ENCODE assay signal across 19 cellular contexts in genomic region chr6:100484474-100484873, GRCh38. TPM values are rescaled to one million over a fixed set of nuclear protein-coding genes. Genes with fewer than 3 reads are reported as not detected.
DNase-seq lines count a peak whose midpoint lies in the region; ATAC-seq, FAIRE-seq and TF ChIP-seq lines count a peak whose summit lies in the region.
"Had no signal": no experiment of that assay in that cellular context is flagged by ENCODE, and none has a peak within 500 bp of the region (broad histone marks: within the 10 kb centered on the region; RNA-seq: fewer than 3 reads in every experiment).

No MANE protein-coding gene starts in this region.

- POLR2A ChIA-PET in HepG2 (lab: Yijun Ruan, JAX), result no interaction called here
- POLR2A ChIA-PET in HEK293T (lab: Yijun Ruan, JAX), result no interaction called here

- intact Hi-C loops in HepG2 (cut with micrococcal nuclease; ENCODE audit: unreplicated experiment), result no loop called here
- intact Hi-C loops in activated CD4-positive, alpha-beta T cell treated with anti-CD3 and anti-CD28 coated beads, Interleukin-2, amount 10 ng/mL, durations not matched to agents 24 days and 14 days (cut with micrococcal nuclease), result no loop called here

- H3K27me3 ChIP-seq in liver (ENCODE audit: control insufficient read depth in 4 of 4, insufficient read depth in 4 of 4, low read length in 3 of 4), result no peaks in the 10 kb centered on the region
- H3K27me3 ChIP-seq in HepG2 (ENCODE audit: control insufficient read depth in 1 of 2, insufficient read depth in 2 of 2, low read length in 2 of 2), result peaks cover 0 to 21% of the 10 kb centered on the region in 2 experiments; a peak in 3 of 5 replicates
- H3K27me3 ChIP-seq: body of pancreas, vagina had no signal

- H3K27me3 Mint-ChIP-seq in activated CD4-positive, alpha-beta T cell treated with anti-CD3 and anti-CD28 coated beads, Interleukin-2, amount 10 ng/mL, durations not matched to agents 24 days and 14 days, result peaks cover 19% of the 10 kb centered on the region

- H4K20me1 ChIP-seq in HepG2 (ENCODE audit: insufficient read depth, low read length), result no peaks in the 10 kb centered on the region

- H3K36me3 Mint-ChIP-seq in activated CD4-positive, alpha-beta T cell treated with anti-CD3 and anti-CD28 coated beads, Interleukin-2, amount 10 ng/mL, durations not matched to agents 24 days and 14 days (ENCODE audit: low read depth), result no peaks in the 10 kb centered on the region
- H3K36me3 Mint-ChIP-seq: activated CD8-positive, alpha-beta memory T cell treated with anti-CD3 and anti-CD28 coated beads, Interleukin-2, amount 10 ng/mL, durations not matched to agents 7 days and 5 days had no signal

- no peaks in the 10 kb centered on the region for H3K9me3 Mint-ChIP-seq in activated CD4-positive, alpha-beta T cell treated with anti-CD3 and anti-CD28 coated beads, Interleukin-2, amount 10 ng/mL, durations not matched to agents 24 days and 14 days

- no peak overlapping the region for H3K27ac Mint-ChIP-seq in activated CD4-positive, alpha-beta T cell treated with anti-CD3 and anti-CD28 coated beads, Interleukin-2, amount 10 ng/mL, durations not matched to agents 24 days and 14 days
- H3K27ac Mint-ChIP-seq: activated CD8-positive, alpha-beta memory T cell treated with anti-CD3 and anti-CD28 coated beads, Interleukin-2, amount 10 ng/mL, durations not matched to agents 7 days and 5 days had no signal

- no peaks in the 10 kb centered on the region for H3K79me2 ChIP-seq in HepG2 (ENCODE audit: insufficient read depth, low read length)

- TF ChIP-seq CTCF in liver (IDR thresholded peaks at IDR 0.05; ENCODE audit: low read depth, low read length, missing input control) (no peak), HepG2 (CRISPR knock-in tag; IDR thresholded peaks at IDR 0.05) (no peak)

- ATAC-seq in HepG2 (no peak), HG02678 (IDR thresholded peaks at IDR 0.05; ENCODE audit: unreplicated experiment) (peak; percentile 56)
- ATAC-seq: activated CD8-positive, alpha-beta memory T cell treated with anti-CD3 and anti-CD28 coated beads, Interleukin-2, amount 10 ng/mL, durations not matched to agents 7 days and 5 days; body of pancreas had no signal

- no peak for TF ChIP-seq POLR2A in HepG2 (IDR thresholded peaks at IDR 0.05; ENCODE audit: insufficient read depth in 1 of 2, low read depth in 2 of 2, low read length in 2 of 2)

- H3K27ac ChIP-seq in liver (ENCODE audit: low read depth in 1 of 2, low read length in 2 of 2), result peak overlapping the region; percentile 49 to 68
- no peak overlapping the region for H3K27ac ChIP-seq in HepG2 (ENCODE audit: extremely low read length, insufficient read depth, low read length)
- H3K27ac ChIP-seq: body of pancreas, skin epidermis, vagina, VCaP had no signal

- H3K9me3 ChIP-seq in liver (ENCODE audit: control insufficient read depth in 4 of 4, low read length in 3 of 4), result no peaks in the 10 kb centered on the region
- H3K9me3 ChIP-seq in HepG2 (ENCODE audit: low read length), result no peaks in the 10 kb centered on the region
- H3K9me3 ChIP-seq: body of pancreas, SK-N-SH, vagina had no signal

- no peak overlapping the region for H3K4me2 ChIP-seq in HepG2 (ENCODE audit: low read depth, low read length)
- H3K4me2 ChIP-seq: SK-N-SH had no signal

- no TSS peak for BruUV-seq in HepG2 (replicated peaks; lab: Mats Ljungman, UMichigan)

- in situ Hi-C loops in HepG2 (cut with HindIII; ENCODE audit: extremely low pct_ligation_motif_present, low pct_unique_long_range_greater_than_20kb), result no loop called here

- peak overlapping the region in 1 of 3 donors; percentile 51 for H3K4me3 ChIP-seq in liver (ENCODE audit: low read depth in 1 of 3, low read length in 3 of 3)
- H3K4me3 ChIP-seq in HepG2 (replicated peaks in 1 of 3; ENCODE audit: insufficient read depth in 1 of 3, low read depth in 2 of 3, low read length in 3 of 3), result no peak overlapping the region
- H3K4me3 ChIP-seq: body of pancreas, skin epidermis, vagina had no signal

- TF ChIP-seq EP300 in HepG2 (IDR thresholded peaks at IDR 0.05; ENCODE audit: low read depth in 2 of 2, low read length in 2 of 2) (no peak), HepG2 (CRISPR knock-in tag; IDR thresholded peaks at IDR 0.05; ENCODE audit: borderline replicate concordance) (no peak)

- TF ChIP-seq RAD21 in liver (IDR thresholded peaks at IDR 0.05), result peak; percentile 39 to 50
- TF ChIP-seq RAD21 in HepG2 (CRISPR knock-in tag; IDR thresholded peaks at IDR 0.05), result no peak

- CTCF ChIA-PET in HepG2 (lab: Yijun Ruan, JAX; ENCODE audit: low intra/inter-chr PET ratio, low total read pairs) (no interaction called here), HEK293T (lab: Yijun Ruan, JAX) (no interaction called here)

- 40% methylated on average over 5 of the region's 5 CpGs for WGBS in liver
- WGBS in HepG2 (ENCODE audit: low lambda C conversion rate), result 10% methylated on average over 5 of the region's 5 CpGs

- no peak overlapping the region for H3K4me3 Mint-ChIP-seq in activated CD4-positive, alpha-beta T cell treated with anti-CD3 and anti-CD28 coated beads, Interleukin-2, amount 10 ng/mL, durations not matched to agents 24 days and 14 days
- H3K4me3 Mint-ChIP-seq: activated CD8-positive, alpha-beta memory T cell treated with anti-CD3 and anti-CD28 coated beads, Interleukin-2, amount 10 ng/mL, durations not matched to agents 7 days and 5 days had no signal

- FAIRE-seq in HepG2 (lab: Jason Lieb, UNC) (no peak), HTR-8/SVneo (lab: Jason Lieb, UNC) (no peak)

- H2AFZ ChIP-seq in HepG2 (ENCODE audit: low read length), result no peak overlapping the region

- H3K36me3 ChIP-seq in liver (ENCODE audit: control insufficient read depth in 4 of 4, insufficient read depth in 3 of 4, low read depth in 1 of 4, low read length in 3 of 4), result no peaks in the 10 kb centered on the region
- H3K36me3 ChIP-seq in HepG2 (replicated peaks in 1 of 2; ENCODE audit: control insufficient read depth in 1 of 2, insufficient read depth in 2 of 2, low read length in 2 of 2), result no peaks in the 10 kb centered on the region
- H3K36me3 ChIP-seq: vagina had no signal

- DNase-seq in HepG2 (ENCODE audit: low spot score) (no peak), NCI-H2029 treated with DMSO at 0.1 percent for 48 hours (lab: John Stamatoyannopoulos, UW) (peak; percentile 77), DMS53 (lab: John Stamatoyannopoulos, UW) (no peak), HTR-8/SVneo (ENCODE audit: insufficient read length, low spot score) (no peak), HEK293T (ENCODE audit: extremely low spot score) (no peak)
- no peak for DNase-seq in activated CD4-positive, alpha-beta T cell treated with anti-CD3 and anti-CD28 coated beads, Interleukin-2, amount 10 ng/mL, durations not matched to agents 24 days and 14 days
- DNase-seq: activated CD8-positive, alpha-beta memory T cell treated with anti-CD3 and anti-CD28 coated beads, Interleukin-2, amount 10 ng/mL, durations not matched to agents 7 days and 5 days; body of pancreas; GF-D8; NCI-H2081 treated with DMSO at 0.1 percent for 48 hours; SK-N-SH; stimulated activated naive CD4-positive, alpha-beta T cell had no signal

- H3K4me1 Mint-ChIP-seq in activated CD4-positive, alpha-beta T cell treated with anti-CD3 and anti-CD28 coated beads, Interleukin-2, amount 10 ng/mL, durations not matched to agents 24 days and 14 days, result peaks cover 6% of the 10 kb centered on the region

- H3K4me1 ChIP-seq in liver (ENCODE audit: control insufficient read depth in 4 of 4, insufficient read depth in 4 of 4, low read length in 3 of 4), result peaks cover 7 to 56% (median 50%) of the 10 kb centered on the region in 4 donors
- peaks cover 15% of the 10 kb centered on the region for H3K4me1 ChIP-seq in HepG2 (ENCODE audit: insufficient read depth, low read length)
- H3K4me1 ChIP-seq: vagina had no signal

- H3K9ac ChIP-seq in liver (ENCODE audit: low read depth in 1 of 2, low read length in 2 of 2) (no peak overlapping the region), HepG2 (ENCODE audit: insufficient read depth, low read depth, low read length) (no peak overlapping the region)
- H3K9ac ChIP-seq: SK-N-SH had no signal

TF ChIP-seq in liver, 16 proteins besides CTCF, POLR2A, EP300 and RAD21 (continues in another document):
- TF ChIP-seq YY1 (IDR thresholded peaks at IDR 0.05), result peak; percentile 46

TF ChIP-seq in HepG2, 621 proteins besides CTCF, POLR2A, EP300 and RAD21:
- no peak for TF ChIP-seq ZFP1 (CRISPR knock-in tag; IDR thresholded peaks at IDR 0.05)

RNA-seq across cellular contexts. Expression of gene SIM1, which starts 19.8 kb away (rescaled TPM):
- under 1 TPM in 1 of 2 donors, not detected in 1; under 0.01 TPM for total RNA-seq in liver
- polyA plus RNA-seq in liver, result not detected
- total RNA-seq in HepG2 (2016; rRNA removed; fragmentation: Illumina TruSeq; extraction: Trizol), result not detected in 2 replicates
- total RNA-seq in HepG2 (2016; cell fraction: cytosol; rRNA removed; fragmentation: Illumina TruSeq; extraction: Trizol; ENCODE audit: low read depth), result not detected in 2 replicates
- total RNA-seq in HepG2 (2016; cell fraction: insoluble cytoplasmic fraction; rRNA removed; fragmentation: Illumina TruSeq; extraction: Trizol), result not detected in 2 replicates
- total RNA-seq in HepG2 (2016; cell fraction: membrane; rRNA removed; fragmentation: Illumina TruSeq; extraction: Trizol), result not detected in 2 replicates
- not detected in 2 replicates for total RNA-seq in HepG2 (2016; cell fraction: nucleus; rRNA removed; fragmentation: Illumina TruSeq; extraction: Trizol)
- not detected in 2 replicates for polyA plus RNA-seq in HepG2 (2011; rRNA removed)
- not detected in 2 replicates for polyA plus RNA-seq in HepG2 (2011; cell fraction: cytosol; rRNA removed)
- polyA plus RNA-seq in HepG2 (2011; cell fraction: nucleus; rRNA removed), result not detected in 2 replicates
- polyA plus RNA-seq in HepG2 (2012), result not detected in 2 replicates
- polyA plus RNA-seq in HepG2 (2016; cell fraction: cytosol; fragmentation: Illumina TruSeq; extraction: Trizol; ENCODE audit: low read depth), result not detected in 2 replicates
- not detected in 2 replicates for polyA plus RNA-seq in HepG2 (2016; cell fraction: insoluble cytoplasmic fraction; fragmentation: Illumina TruSeq; extraction: Trizol; ENCODE audit: low read depth)
- not detected in 2 replicates for polyA plus RNA-seq in HepG2 (2016; cell fraction: membrane; fragmentation: Illumina TruSeq; extraction: Trizol; ENCODE audit: low read depth)
- not detected in 2 replicates for polyA plus RNA-seq in HepG2 (2016; cell fraction: nucleus; fragmentation: Illumina TruSeq; extraction: Trizol; ENCODE audit: insufficient read depth, low read depth)
- polyA minus RNA-seq in HepG2 (2011; rRNA and poly(A)+ RNA removed; ENCODE audit: low replicate concordance), result not detected in 2 replicates
- not detected in 2 replicates for polyA minus RNA-seq in HepG2 (2011; cell fraction: cytosol; rRNA and poly(A)+ RNA removed)
- polyA minus RNA-seq in HepG2 (2011; cell fraction: nucleus; rRNA and poly(A)+ RNA removed), result not detected in 2 replicates
- total RNA-seq in activated CD4-positive, alpha-beta T cell treated with anti-CD3 and anti-CD28 coated beads, Interleukin-2, amount 10 ng/mL, durations not matched to agents 24 days and 14 days, result not detected in 2 replicates
- total RNA-seq: mononuclear cell, vagina had no signal
- polyA plus RNA-seq: AG04450, SK-N-SH had no signal
